ENCODE assay signal across 8 cellular contexts in genomic region chr11:125498521-125498920, GRCh38. TPM values are rescaled to one million over a fixed set of nuclear protein-coding genes. Genes with fewer than 3 reads are reported as not detected.
"Had no signal": no experiment of that assay in that cellular context is flagged by ENCODE, and none has a peak within 500 bp of the region (broad histone marks: within the 10 kb centered on the region; RNA-seq: fewer than 3 reads in every experiment).

No MANE protein-coding gene starts in this region.

- DNase-seq: H9, HCEC 1CT, KG1 had no signal

- FAIRE-seq: H1, H54, HTR-8/SVneo had no signal

- H2AFZ ChIP-seq: GM23338 had no signal

- H3K4me2 ChIP-seq: GM23338 had no signal

- ATAC-seq: GM23338 had no signal

- H3K4me3 ChIP-seq: GM23338 had no signal

RNA-seq across cellular contexts. Expression of gene FEZ1, which starts 2.5 kb away (rescaled TPM):
- total RNA-seq: HT-29 had no signal
